ENCODE assay signal across 1 cellular context in genomic region chr17:37489197-37490001, GRCh38.
TF ChIP-seq lines count a peak whose summit lies in the region.

DUSP14 (plus strand) TSS chr17:37489891; CDS start chr17:37512273, 22,382 bp downstream.

TF ChIP-seq in GM12878, 131 proteins besides CTCF, POLR2A, EP300 and RAD21 (continued from another document and continues in another):
- TF ChIP-seq KAT2A (conservative IDR thresholded peaks at IDR 0.05; ENCODE audit: control insufficient read depth, low read depth, low read length) (no peak), TCF12 (IDR thresholded peaks at IDR 0.05; ENCODE audit: low read depth, low read length) (peak; percentile 8; the same call in 1 of the 2 replicates), PRDM15 (CRISPR knock-in tag; IDR thresholded peaks at IDR 0.05) (no peak), IKZF1 (conservative IDR thresholded peaks at IDR 0.05) (peak; percentile 22; the same call in 1 of the 2 replicates), RB1 (IDR thresholded peaks at IDR 0.05; ENCODE audit: borderline replicate concordance) (0 out of 2 replicates have a peak, but pooled peaks have one; percentile 45), NFYA (IDR thresholded peaks at IDR 0.05; ENCODE audit: borderline replicate concordance, low read depth, low read length) (no peak), BHLHE40 (IDR thresholded peaks at IDR 0.05; ENCODE audit: borderline replicate concordance in 1 of 2, low read depth in 2 of 2, low read length in 1 of 2) (no peak; a peak in 1 of 4 replicates), SREBF2 (IDR thresholded peaks at IDR 0.05; ENCODE audit: low read length) (no peak), NRF1 (conservative IDR thresholded peaks at IDR 0.05; ENCODE audit: low read depth, low read length) (peak; percentile 45; the same call in 1 of the 2 replicates), EGR1 (IDR thresholded peaks at IDR 0.05; ENCODE audit: borderline replicate concordance in 1 of 2, low read depth in 2 of 2, low read length in 2 of 2) (peak; percentile 73 to 74; a peak in 2 of 3 replicates), ZNF687 (IDR thresholded peaks at IDR 0.05) (peak; percentile 45), RELB (IDR thresholded peaks at IDR 0.05; ENCODE audit: low read depth) (no peak), SKIL (IDR thresholded peaks at IDR 0.05; ENCODE audit: low read depth, poor library complexity, severe bottlenecking) (no peak), MXI1 (IDR thresholded peaks at IDR 0.05; ENCODE audit: low read depth, low read length) (0 out of 2 replicates have a peak, but pooled peaks have one; percentile 8), POLR2AphosphoS5 (IDR thresholded peaks at IDR 0.05; ENCODE audit: low read length) (peak; percentile 64; the same call in 1 of the 2 replicates), NFIC (IDR thresholded peaks at IDR 0.05; ENCODE audit: low read depth, low read length) (no peak), SMAD1 (IDR thresholded peaks at IDR 0.05; ENCODE audit: low read depth, partially characterized antibody) (no peak), HDGF (IDR thresholded peaks at IDR 0.05) (no peak), ZNF207 (IDR thresholded peaks at IDR 0.05; ENCODE audit: borderline replicate concordance) (0 out of 2 replicates have a peak, but pooled peaks have one; percentile 31), MTA3 (IDR thresholded peaks at IDR 0.05; ENCODE audit: borderline replicate concordance, low read length) (no peak), POU2F2 (IDR thresholded peaks at IDR 0.05; ENCODE audit: borderline replicate concordance, low read depth, low read length) (0 out of 3 replicates have a peak, but pooled peaks have one; percentile 8), NKRF (conservative IDR thresholded peaks at IDR 0.05) (0 out of 2 replicates have a peak, but pooled peaks have one; percentile 31), EED (IDR thresholded peaks at IDR 0.05; ENCODE audit: low read depth) (no peak)
- TF ChIP-seq, protein P1, sequence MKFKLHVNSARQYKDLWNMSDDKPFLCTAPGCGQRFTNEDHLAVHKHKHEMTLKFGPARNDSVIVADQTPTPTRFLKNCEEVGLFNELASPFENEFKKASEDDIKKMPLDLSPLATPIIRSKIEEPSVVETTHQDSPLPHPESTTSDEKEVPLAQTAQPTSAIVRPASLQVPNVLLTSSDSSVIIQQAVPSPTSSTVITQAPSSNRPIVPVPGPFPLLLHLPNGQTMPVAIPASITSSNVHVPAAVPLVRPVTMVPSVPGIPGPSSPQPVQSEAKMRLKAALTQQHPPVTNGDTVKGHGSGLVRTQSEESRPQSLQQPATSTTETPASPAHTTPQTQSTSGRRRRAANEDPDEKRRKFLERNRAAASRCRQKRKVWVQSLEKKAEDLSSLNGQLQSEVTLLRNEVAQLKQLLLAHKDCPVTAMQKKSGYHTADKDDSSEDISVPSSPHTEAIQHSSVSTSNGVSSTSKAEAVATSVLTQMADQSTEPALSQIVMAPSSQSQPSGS (IDR thresholded peaks at IDR 0.05; ENCODE audit: low read length), result no peak
- TF ChIP-seq, protein P2, sequence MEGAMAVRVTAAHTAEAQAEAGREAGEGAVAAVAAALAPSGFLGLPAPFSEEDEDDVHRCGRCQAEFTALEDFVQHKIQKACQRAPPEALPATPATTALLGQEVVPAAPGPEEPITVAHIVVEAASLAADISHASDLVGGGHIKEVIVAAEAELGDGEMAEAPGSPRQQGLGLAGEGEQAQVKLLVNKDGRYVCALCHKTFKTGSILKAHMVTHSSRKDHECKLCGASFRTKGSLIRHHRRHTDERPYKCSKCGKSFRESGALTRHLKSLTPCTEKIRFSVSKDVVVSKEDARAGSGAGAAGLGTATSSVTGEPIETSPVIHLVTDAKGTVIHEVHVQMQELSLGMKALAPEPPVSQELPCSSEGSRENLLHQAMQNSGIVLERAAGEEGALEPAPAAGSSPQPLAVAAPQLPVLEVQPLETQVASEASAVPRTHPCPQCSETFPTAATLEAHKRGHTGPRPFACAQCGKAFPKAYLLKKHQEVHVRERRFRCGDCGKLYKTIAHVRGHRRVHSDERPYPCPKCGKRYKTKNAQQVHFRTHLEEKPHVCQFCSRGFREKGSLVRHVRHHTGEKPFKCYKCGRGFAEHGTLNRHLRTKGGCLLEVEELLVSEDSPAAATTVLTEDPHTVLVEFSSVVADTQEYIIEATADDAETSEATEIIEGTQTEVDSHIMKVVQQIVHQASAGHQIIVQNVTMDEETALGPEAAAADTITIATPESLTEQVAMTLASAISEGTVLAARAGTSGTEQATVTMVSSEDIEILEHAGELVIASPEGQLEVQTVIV (IDR thresholded peaks at IDR 0.05; ENCODE audit: borderline replicate concordance, partially characterized antibody), result no peak
- TF ChIP-seq, protein P3, sequence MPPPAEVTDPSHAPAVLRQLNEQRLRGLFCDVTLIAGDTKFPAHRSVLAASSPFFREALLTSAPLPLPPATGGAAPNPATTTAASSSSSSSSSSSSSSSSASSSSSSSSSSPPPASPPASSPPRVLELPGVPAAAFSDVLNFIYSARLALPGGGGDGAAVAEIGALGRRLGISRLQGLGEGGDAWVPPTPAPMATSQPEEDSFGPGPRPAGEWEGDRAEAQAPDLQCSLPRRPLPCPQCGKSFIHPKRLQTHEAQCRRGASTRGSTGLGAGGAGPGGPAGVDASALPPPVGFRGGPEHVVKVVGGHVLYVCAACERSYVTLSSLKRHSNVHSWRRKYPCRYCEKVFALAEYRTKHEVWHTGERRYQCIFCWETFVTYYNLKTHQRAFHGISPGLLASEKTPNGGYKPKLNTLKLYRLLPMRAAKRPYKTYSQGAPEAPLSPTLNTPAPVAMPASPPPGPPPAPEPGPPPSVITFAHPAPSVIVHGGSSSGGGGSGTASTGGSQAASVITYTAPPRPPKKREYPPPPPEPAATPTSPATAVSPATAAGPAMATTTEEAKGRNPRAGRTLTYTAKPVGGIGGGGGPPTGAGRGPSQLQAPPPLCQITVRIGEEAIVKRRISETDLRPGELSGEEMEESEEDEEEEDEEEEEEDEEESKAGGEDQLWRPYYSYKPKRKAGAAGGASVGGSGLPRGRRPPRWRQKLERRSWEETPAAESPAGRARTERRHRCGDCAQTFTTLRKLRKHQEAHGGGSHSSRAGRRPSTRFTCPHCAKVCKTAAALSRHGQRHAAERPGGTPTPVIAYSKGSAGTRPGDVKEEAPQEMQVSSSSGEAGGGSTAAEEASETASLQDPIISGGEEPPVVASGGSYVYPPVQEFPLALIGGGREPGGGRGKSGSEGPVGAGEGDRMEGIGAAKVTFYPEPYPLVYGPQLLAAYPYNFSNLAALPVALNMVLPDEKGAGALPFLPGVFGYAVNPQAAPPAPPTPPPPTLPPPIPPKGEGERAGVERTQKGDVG (CRISPR knock-in tag; IDR thresholded peaks at IDR 0.05), result no peak
- TF ChIP-seq, protein P4, sequence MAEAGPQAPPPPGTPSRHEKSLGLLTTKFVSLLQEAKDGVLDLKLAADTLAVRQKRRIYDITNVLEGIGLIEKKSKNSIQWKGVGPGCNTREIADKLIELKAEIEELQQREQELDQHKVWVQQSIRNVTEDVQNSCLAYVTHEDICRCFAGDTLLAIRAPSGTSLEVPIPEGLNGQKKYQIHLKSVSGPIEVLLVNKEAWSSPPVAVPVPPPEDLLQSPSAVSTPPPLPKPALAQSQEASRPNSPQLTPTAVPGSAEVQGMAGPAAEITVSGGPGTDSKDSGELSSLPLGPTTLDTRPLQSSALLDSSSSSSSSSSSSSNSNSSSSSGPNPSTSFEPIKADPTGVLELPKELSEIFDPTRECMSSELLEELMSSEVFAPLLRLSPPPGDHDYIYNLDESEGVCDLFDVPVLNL (IDR thresholded peaks at IDR 0.05; ENCODE audit: low read depth, low read length), result no peak
- TF ChIP-seq, protein P5, sequence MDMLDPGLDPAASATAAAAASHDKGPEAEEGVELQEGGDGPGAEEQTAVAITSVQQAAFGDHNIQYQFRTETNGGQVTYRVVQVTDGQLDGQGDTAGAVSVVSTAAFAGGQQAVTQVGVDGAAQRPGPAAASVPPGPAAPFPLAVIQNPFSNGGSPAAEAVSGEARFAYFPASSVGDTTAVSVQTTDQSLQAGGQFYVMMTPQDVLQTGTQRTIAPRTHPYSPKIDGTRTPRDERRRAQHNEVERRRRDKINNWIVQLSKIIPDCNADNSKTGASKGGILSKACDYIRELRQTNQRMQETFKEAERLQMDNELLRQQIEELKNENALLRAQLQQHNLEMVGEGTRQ (IDR thresholded peaks at IDR 0.05; ENCODE audit: borderline replicate concordance, low read depth, low read length), result no peak
